ENCODE assay signal across 9 cellular contexts in the genomic region with DNA sequence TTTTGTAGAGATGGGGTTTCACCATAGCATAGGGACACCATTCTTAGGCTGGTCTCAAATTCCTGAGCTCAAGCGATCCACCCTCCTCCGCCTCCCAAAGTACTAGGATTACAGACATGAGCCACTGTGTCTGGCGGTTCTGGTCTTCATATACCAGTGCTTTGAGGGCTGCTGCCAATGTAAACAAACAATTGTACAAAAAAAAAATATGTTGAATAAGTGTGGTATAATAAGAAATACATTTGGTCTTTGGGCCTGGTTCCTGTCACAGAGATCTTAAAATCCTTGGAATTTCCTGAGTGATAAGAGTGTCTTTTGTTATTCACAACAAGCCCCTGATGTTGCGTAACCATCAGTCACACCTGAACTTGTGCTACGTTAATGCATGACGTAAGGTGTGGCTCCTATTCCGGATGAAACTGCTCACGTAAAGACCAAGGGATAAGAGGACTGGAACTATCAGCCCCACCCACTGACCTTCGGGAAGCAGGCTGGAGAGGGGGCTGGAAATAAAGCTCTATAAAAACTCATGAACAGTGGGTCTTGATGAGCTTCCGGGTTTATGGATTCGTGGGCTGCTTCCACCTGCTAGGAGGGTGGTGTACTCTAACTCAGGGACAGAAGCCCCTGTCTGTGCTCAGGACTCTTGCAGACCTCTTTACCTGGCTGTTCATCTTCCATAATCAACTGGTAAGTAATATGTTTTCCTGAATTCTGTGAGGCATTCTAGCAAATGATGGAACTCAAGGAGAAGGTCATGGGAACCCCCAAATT. TPM values are rescaled to one million over a fixed set of nuclear protein-coding genes. Genes with fewer than 3 reads are reported as not detected.
DNase-seq lines count a peak whose midpoint lies in the region; ATAC-seq and TF ChIP-seq lines count a peak whose summit lies in the region.
"Had no signal": no experiment of that assay in that cellular context is flagged by ENCODE, and none has a peak within 500 bp of the region (broad histone marks: within the 10 kb centered on the region; RNA-seq: fewer than 3 reads in every experiment).

No MANE protein-coding gene starts in this region.

- TF ChIP-seq CTCF in chondrocyte (IDR thresholded peaks at IDR 0.05): no peak
- TF ChIP-seq CTCF in WERI-Rb-1 (IDR thresholded peaks at IDR 0.05; ENCODE audit: low read depth, low read length): no peak

- peak overlapping the region; percentile 76 for H3K27ac Mint-ChIP-seq in chondrocyte (ENCODE audit: unreplicated experiment)

- WGBS in aorta, 2 donors: 11 to 12% methylated on average over 11 of the region's 11 CpGs

- no peaks in the 10 kb centered on the region for H3K27me3 ChIP-seq in aorta (ENCODE audit: control insufficient read depth in 1 of 2, insufficient read depth in 2 of 2, low read length in 1 of 2)
- peaks cover 34% of the 10 kb centered on the region for H3K27me3 ChIP-seq in WERI-Rb-1 (ENCODE audit: insufficient read depth, low read depth, severe bottlenecking)

- H3K27ac ChIP-seq in aorta (ENCODE audit: low read depth in 1 of 2, low read length in 2 of 2): peak overlapping the region in 1 of 2 donors; percentile 41
- H3K27ac ChIP-seq in WERI-Rb-1: no peak overlapping the region

- H3K4me1 Mint-ChIP-seq in chondrocyte (ENCODE audit: low read depth): peaks cover 45% of the 10 kb centered on the region

- H3K9me3 Mint-ChIP-seq in chondrocyte (ENCODE audit: low read depth): no peaks in the 10 kb centered on the region

- peak overlapping the region; percentile 10 for H3K4me3 Mint-ChIP-seq in chondrocyte (ENCODE audit: unreplicated experiment)

- H3K9me3 ChIP-seq in aorta (ENCODE audit: control insufficient read depth, low read length) (no peaks in the 10 kb centered on the region), WERI-Rb-1 (ENCODE audit: severe bottlenecking) (no peaks in the 10 kb centered on the region)
- H3K9me3 ChIP-seq: thoracic aorta had no signal

- H3K36me3 ChIP-seq in aorta (ENCODE audit: control insufficient read depth in 1 of 2, insufficient read depth in 2 of 2, low read length in 1 of 2) (no peaks in the 10 kb centered on the region), WERI-Rb-1 (no peaks in the 10 kb centered on the region)
- H3K36me3 ChIP-seq: thoracic aorta had no signal

- no peaks in the 10 kb centered on the region for H3K36me3 Mint-ChIP-seq in chondrocyte (ENCODE audit: low read depth)

- no peaks in the 10 kb centered on the region for H3K27me3 Mint-ChIP-seq in chondrocyte (ENCODE audit: low read depth)

- H3K4me3 ChIP-seq in aorta (ENCODE audit: low read length in 2 of 2) (no peak overlapping the region), WERI-Rb-1 (ENCODE audit: low read depth, low read length) (no peak overlapping the region)

- peak; percentile 18 for DNase-seq in NCI-H748 (lab: John Stamatoyannopoulos, UW; ENCODE audit: unreplicated experiment)
- DNase-seq in NCI-H748 treated with DMSO at 0.1 percent for 48 hours (lab: John Stamatoyannopoulos, UW): no peak
- no peak for DNase-seq in chondrocyte (ENCODE audit: low spot score)
- DNase-seq in left colon: no peak
- no peak for DNase-seq in aorta
- DNase-seq in NCI-H2081 treated with DMSO at 0.1 percent for 48 hours (lab: John Stamatoyannopoulos, UW): no peak
- DNase-seq in WERI-Rb-1: no peak

- ATAC-seq in left colon: peak; percentile 59
- peak; percentile 51 for ATAC-seq in aorta (ENCODE audit: low FRiP score)
- no peak for ATAC-seq in GM18873 (IDR thresholded peaks at IDR 0.05; ENCODE audit: low FRiP score, unreplicated experiment)

- intact Hi-C loops in left colon (cut with DNase I, micrococcal nuclease): loop anchor here (5.0 to 10.0 kb wide), 4 partner anchors 141 to 363 kb away; a partner anchor contains a TSS
- intact Hi-C loops in aorta (cut with DNase I): loop anchor here (5.0 kb wide), 1 partner anchor 211 kb away; no protein-coding TSS in a partner anchor

- H3K4me1 ChIP-seq in aorta (ENCODE audit: control insufficient read depth in 1 of 2, insufficient read depth in 2 of 2, low read length in 2 of 2): no peaks in the 10 kb centered on the region

RNA-seq across cellular contexts. Expression of a gene that starts 16.5 kb away (rescaled TPM):
- total RNA-seq in chondrocyte (42.6 to 55.9 TPM (median 45.4 TPM) in 3 replicates), left colon (1 to 10 TPM; 4.9 to 8.9 TPM), aorta (100 to 1,000 TPM in 1 of 2 donors, 10 to 100 TPM in 1; 76.2 to 100 TPM)
- polyA plus RNA-seq in aorta: 100 to 1,000 TPM in 1 of 2 donors, 10 to 100 TPM in 1; 42.6 to 117 TPM

RNA-seq across cellular contexts. Expression of a gene that starts 18.7 kb away (rescaled TPM):
- total RNA-seq in chondrocyte: 16.2 to 40.2 TPM (median 38.0 TPM) in 3 replicates
- 10 to 100 TPM; 10.9 to 18.4 TPM for total RNA-seq in left colon
- 100 to 1,000 TPM in 1 of 2 donors, 10 to 100 TPM in 1; 59.7 to 470 TPM for total RNA-seq in aorta
- 10 to 100 TPM in 1 of 2 donors, under 1 TPM in 1; 0.67 to 11.8 TPM for polyA plus RNA-seq in aorta
